In genomic region chr19:31261651-31262331, GRCh38 we compare ENCODE assay signal across 22 cellular contexts.
DNase-seq lines count a peak whose midpoint lies in the region; ATAC-seq, FAIRE-seq and TF ChIP-seq lines count a peak whose summit lies in the region.
"Had no signal": no experiment of that assay in that cellular context is flagged by ENCODE, and none has a peak within 500 bp of the region (broad histone marks: within the 10 kb centered on the region; RNA-seq: fewer than 3 reads in every experiment).

No MANE protein-coding gene starts in this region.

- peaks cover 0 to 26% (median 0%) of the 10 kb centered on the region in 11 experiments; a peak in 8 of 22 replicates for H3K9me3 ChIP-seq in BLaER1 treated with 17β-estradiol and CSF1 and Interleukin-3, amounts not matched to agents 10 nM and 100 nM (replicated peaks in 1 of 11)
- H3K9me3 ChIP-seq in SJCRH30 (replicated peaks): no peaks in the 10 kb centered on the region
- H3K9me3 ChIP-seq in sigmoid colon: no peaks in the 10 kb centered on the region
- no peaks in the 10 kb centered on the region for H3K9me3 ChIP-seq in pancreas
- H3K9me3 ChIP-seq in neuronal stem cell (replicated peaks in 1 of 2; ENCODE audit: control insufficient read depth in 2 of 2, insufficient read depth in 1 of 2, low read depth in 1 of 2, low read length in 2 of 2): peaks cover 0 to 3% of the 10 kb centered on the region in 2 donors
- H3K9me3 ChIP-seq: neutrophil, right atrium auricular region had no signal

- no peak for TF ChIP-seq EP300 in sigmoid colon (IDR thresholded peaks at IDR 0.05)

- peaks cover 19 to 44% (median 38%) of the 10 kb centered on the region in 10 experiments for H3K4me1 ChIP-seq in BLaER1 treated with 17β-estradiol and CSF1 and Interleukin-3, amounts not matched to agents 10 nM and 100 nM
- peaks cover 55% of the 10 kb centered on the region for H3K4me1 ChIP-seq in SJCRH30
- peaks cover 0 to 31% (median 30%) of the 10 kb centered on the region in 4 donors for H3K4me1 ChIP-seq in sigmoid colon
- H3K4me1 ChIP-seq in pancreas: no peaks in the 10 kb centered on the region
- peaks cover 0 to 3% of the 10 kb centered on the region in 2 donors for H3K4me1 ChIP-seq in neuronal stem cell (ENCODE audit: control insufficient read depth in 2 of 2, insufficient read depth in 1 of 2, low read depth in 1 of 2, low read length in 2 of 2)

- 57 to 65% methylated on average over 12 of the region's 12 CpGs for WGBS in sigmoid colon, 2 donors
- WGBS in pancreas, 2 donors: 58 to 66% methylated on average over 12 of the region's 12 CpGs
- WGBS in neuronal stem cell (ENCODE audit: extremely low coverage in 2 of 2, insufficient read length in 2 of 2, insufficient replicate concordance in 1 of 2), 2 donors: no CpG with 5 or more reads among the region's 12 CpGs

- H4K20me1 ChIP-seq in BLaER1 treated with 17β-estradiol and CSF1 and Interleukin-3, amounts not matched to agents 10 nM and 100 nM: no peaks in the 10 kb centered on the region

- H3K18ac ChIP-seq in neuronal stem cell (ENCODE audit: low read length): no peak overlapping the region

- DNase-seq in SJCRH30 (peak; percentile 65 to 88), fibroblast of pulmonary artery (ENCODE audit: low read depth) (peak; percentile 13), sigmoid colon (no peak), Kasumi-1 (lab: John Stamatoyannopoulos, UW) (no peak), AG20443 (ENCODE audit: low spot score) (no peak), pancreas (no peak), neuronal stem cell (ENCODE audit: low spot score) (no peak)
- DNase-seq: activated CD4-positive, alpha-beta T cell treated with anti-CD3 and anti-CD28 coated beads for 36 hours; activated effector memory CD4-positive, alpha-beta T cell treated with Interleukin-2 at 50 U/mL for 16 hours; amygdala; C1 segment of cervical spinal cord; GDM1; left colon; midbrain; NCI-H1105 treated with DMSO at 0.1 percent for 48 hours; NCI-H2171; stimulated activated CD4-positive, alpha-beta T cell treated with anti-CD3 and anti-CD28 coated beads, Interleukin-2, amount 100 ng/mL, for 24 hours had no signal

- no peak overlapping the region for H2BK12ac ChIP-seq in neuronal stem cell (ENCODE audit: low read length)

- no peak overlapping the region for H3K9ac ChIP-seq in BLaER1 treated with 17β-estradiol and CSF1 and Interleukin-3, amounts not matched to agents 10 nM and 100 nM
- no peak overlapping the region for H3K9ac ChIP-seq in neuronal stem cell (ENCODE audit: low read depth, low read length, poor library complexity)

- H4K8ac ChIP-seq in neuronal stem cell (ENCODE audit: low read depth, low read length): no peak overlapping the region

- no peak overlapping the region for H2BK120ac ChIP-seq in neuronal stem cell (ENCODE audit: low read depth, low read length)

- H3K27me3 ChIP-seq in BLaER1 treated with 17β-estradiol and CSF1 and Interleukin-3, amounts not matched to agents 10 nM and 100 nM: no peaks in the 10 kb centered on the region
- H3K27me3 ChIP-seq in SJCRH30: no peaks in the 10 kb centered on the region
- no peaks in the 10 kb centered on the region for H3K27me3 ChIP-seq in sigmoid colon
- H3K27me3 ChIP-seq in pancreas: no peaks in the 10 kb centered on the region
- H3K27me3 ChIP-seq in neuronal stem cell (ENCODE audit: control insufficient read depth in 3 of 3, insufficient read depth in 3 of 3, low read depth in 1 of 3, low read length in 3 of 3): no peaks in the 10 kb centered on the region
- H3K27me3 ChIP-seq: right atrium auricular region had no signal

- intact Hi-C loops in sigmoid colon (cut with DNase I): loop anchor here (5.0 kb wide), 1 partner anchor 91 kb away; no protein-coding TSS in a partner anchor
- intact Hi-C loops in pancreas (cut with DNase I): no loop called here

- no peak overlapping the region for H3K23ac ChIP-seq in neuronal stem cell (ENCODE audit: low read depth, low read length, poor library complexity)

- H2BK5ac ChIP-seq in neuronal stem cell (ENCODE audit: low read length): no peak overlapping the region

- peak overlapping the region; percentile 51 to 80 (median 65) for H3K4me2 ChIP-seq in BLaER1 treated with 17β-estradiol and CSF1 and Interleukin-3, amounts not matched to agents 10 nM and 100 nM
- H3K4me2 ChIP-seq in neuronal stem cell (ENCODE audit: insufficient read depth, low read length, poor library complexity, severe bottlenecking): no peak overlapping the region

- TF ChIP-seq CTCF in fibroblast of pulmonary artery (IDR thresholded peaks at IDR 0.05; ENCODE audit: low read length, missing control alignments): no peak
- TF ChIP-seq CTCF in sigmoid colon (IDR thresholded peaks at IDR 0.05): no peak
- TF ChIP-seq CTCF in pancreas (IDR thresholded peaks at IDR 0.05): no peak

- no peaks in the 10 kb centered on the region for H3K79me1 ChIP-seq in neuronal stem cell (ENCODE audit: low read depth, low read length)

- no peak overlapping the region for H4K91ac ChIP-seq in neuronal stem cell (ENCODE audit: low read depth, low read length, poor library complexity)

- no peak for TF ChIP-seq POLR2A in sigmoid colon (IDR thresholded peaks at IDR 0.05)

- no peak for ATAC-seq in pancreas
- ATAC-seq: activated CD4-positive, alpha-beta T cell treated with anti-CD3 and anti-CD28 coated beads for 36 hours; GM12878; left colon had no signal

- no peaks in the 10 kb centered on the region for H3K36me3 ChIP-seq in BLaER1 treated with 17β-estradiol and CSF1 and Interleukin-3, amounts not matched to agents 10 nM and 100 nM
- no peaks in the 10 kb centered on the region for H3K36me3 ChIP-seq in SJCRH30
- no peaks in the 10 kb centered on the region for H3K36me3 ChIP-seq in sigmoid colon
- H3K36me3 ChIP-seq in pancreas: no peaks in the 10 kb centered on the region
- no peaks in the 10 kb centered on the region for H3K36me3 ChIP-seq in neuronal stem cell (replicated peaks in 1 of 2; ENCODE audit: control insufficient read depth in 2 of 2, insufficient read depth in 2 of 2, low read length in 2 of 2)
- H3K36me3 ChIP-seq: neutrophil, right atrium auricular region had no signal

- H3K27ac ChIP-seq in BLaER1 treated with 17β-estradiol and CSF1 and Interleukin-3, amounts not matched to agents 10 nM and 100 nM: no peak overlapping the region
- H3K27ac ChIP-seq in SJCRH30: peak overlapping the region; percentile 69
- H3K27ac ChIP-seq in sigmoid colon: peak overlapping the region in 3 of 4 donors; percentile 27 to 55 (median 46)
- H3K27ac ChIP-seq in pancreas: no peak overlapping the region
- no peak overlapping the region for H3K27ac ChIP-seq in neuronal stem cell (replicated peaks; ENCODE audit: low read length)
- H3K27ac ChIP-seq: neutrophil, right atrium auricular region had no signal

- no peak overlapping the region for H2AK5ac ChIP-seq in neuronal stem cell (ENCODE audit: low read depth, low read length)

- H2AFZ ChIP-seq in neuronal stem cell (ENCODE audit: low read length): no peak overlapping the region

- peak overlapping the region in 3 of 10 experiments; percentile 10 to 21 (median 14); a peak in 3 of 20 replicates for H3K4me3 ChIP-seq in BLaER1 treated with 17β-estradiol and CSF1 and Interleukin-3, amounts not matched to agents 10 nM and 100 nM
- H3K4me3 ChIP-seq in SJCRH30 (no peak overlapping the region), fibroblast of pulmonary artery (replicated peaks; ENCODE audit: low read depth, low read length) (peak overlapping the region; percentile 17), sigmoid colon (peak overlapping the region in 1 of 4 donors; percentile 20), pancreas (no peak overlapping the region), neuronal stem cell (ENCODE audit: low read length in 2 of 2) (no peak overlapping the region)
- H3K4me3 ChIP-seq: GM12878, right atrium auricular region had no signal

- no peak overlapping the region for H3K14ac ChIP-seq in neuronal stem cell (ENCODE audit: low read length)

- no peak for FAIRE-seq in pancreas (lab: Jason Lieb, UNC)
- FAIRE-seq: frontal cortex, GM12878 had no signal

- no peak overlapping the region for H3K4ac ChIP-seq in neuronal stem cell (ENCODE audit: low read length)

- no peak overlapping the region for H2BK15ac ChIP-seq in neuronal stem cell (ENCODE audit: low read length)

Comparison
In these comparisons a context has a peak if more than half of its experiments do, and no peak if none do; other contexts are left out.
1. H3K27ac ChIP-seq: peak in SJCRH30 (single experiment) and sigmoid colon (3 of 4); none in BLaER1 treated with 17β-estradiol and CSF1 and Interleukin-3, amounts not matched to agents 10 nM and 100 nM (0 of 11), pancreas (0 of 4) and neuronal stem cell (single experiment).
2. DNase-seq: peak in SJCRH30 (2 of 2) and fibroblast of pulmonary artery (single experiment); none in sigmoid colon (single experiment), Kasumi-1 (0 of 2), AG20443 (single experiment), pancreas (0 of 6) and neuronal stem cell (single experiment).